In the genomic region with DNA sequence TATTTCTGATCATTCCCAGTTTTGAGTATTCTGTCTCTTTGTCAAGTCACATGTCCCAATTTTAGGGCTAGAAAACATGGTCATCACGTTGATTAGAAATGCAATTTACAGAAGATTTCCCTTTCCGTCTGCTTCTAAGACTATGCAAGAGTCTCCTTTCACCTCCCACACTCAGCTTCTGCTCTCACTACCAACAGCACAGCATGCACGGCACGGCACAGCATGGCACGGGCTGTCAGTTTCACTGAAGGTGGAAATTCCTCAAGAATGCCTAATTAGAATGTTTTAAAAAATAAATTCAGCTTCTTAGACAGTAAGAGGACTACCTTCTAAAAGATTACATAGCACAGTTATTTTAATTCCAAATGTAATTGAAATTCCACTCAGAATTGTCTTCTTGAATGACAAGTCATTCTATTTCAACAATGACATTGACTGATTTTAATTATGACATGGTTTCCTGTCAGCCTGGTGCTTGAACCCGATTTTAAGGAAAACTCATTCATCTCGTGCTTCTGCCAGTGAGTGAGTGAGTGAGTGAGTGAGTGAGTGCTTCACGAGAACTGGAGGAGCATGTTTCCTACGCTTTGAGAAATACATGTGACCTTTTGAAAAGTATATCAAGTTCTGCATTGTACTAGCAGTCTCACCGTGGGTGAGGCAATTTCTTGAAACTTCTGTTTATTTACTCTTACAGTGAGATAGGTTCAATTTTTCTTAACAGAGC, we compare ENCODE assay signal across 21 cellular contexts.
"Had no signal": no experiment of that assay in that cellular context is flagged by ENCODE, and none has a peak within 500 bp of the region (broad histone marks: within the 10 kb centered on the region; RNA-seq: fewer than 3 reads in every experiment).

No MANE protein-coding gene starts in this region.

- H3K4me3 Mint-ChIP-seq: activated naive CD4-positive, alpha-beta T cell treated with anti-CD3 and anti-CD28 coated beads, Interleukin-2, amount 50 U/mL, for 24 hours; effector memory CD8-positive, alpha-beta T cell; neural crest cell; T-helper 1 cell treated with Interleukin-12 subunit alpha and Interleukin-12 subunit beta and Interleukin-4 antibody, amounts not matched to agents 30 μg/mL and 1 μg/mL, for 36 hours had no signal

- H3K36me3 ChIP-seq: adrenal gland, ovary, right lobe of liver, stomach, upper lobe of left lung had no signal

- H3K9me3 Mint-ChIP-seq: activated naive CD4-positive, alpha-beta T cell treated with anti-CD3 and anti-CD28 coated beads, Interleukin-2, amount 50 U/mL, for 24 hours; effector memory CD8-positive, alpha-beta T cell; neural crest cell; T-helper 1 cell treated with Interleukin-12 subunit alpha and Interleukin-12 subunit beta and Interleukin-4 antibody, amounts not matched to agents 30 μg/mL and 1 μg/mL, for 36 hours had no signal

- DNase-seq: activated CD4-positive, alpha-beta T cell treated with anti-CD3 and anti-CD28 coated beads, Interleukin-2, amount 50 U/mL, for 4 hours; activated gamma-delta T cell; adrenal gland; effector memory CD8-positive, alpha-beta T cell; foreskin keratinocyte; glutamatergic neuron; hippocampal formation; mammary epithelial cell; ovary; psoas muscle; right lobe of liver; small intestine; stimulated activated CD4-positive, alpha-beta T cell treated with anti-CD3 and anti-CD28 coated beads, Interleukin-15, amount 100 ng/mL, for 24 hours; stimulated activated CD4-positive, alpha-beta T cell treated with anti-CD3 and anti-CD28 coated beads, Interleukin-2, amount 100 ng/mL, for 48 hours; stomach; upper lobe of left lung had no signal

- H3K4me1 Mint-ChIP-seq: activated naive CD4-positive, alpha-beta T cell treated with anti-CD3 and anti-CD28 coated beads, Interleukin-2, amount 50 U/mL, for 24 hours had no signal

- H3K9me3 ChIP-seq: adrenal gland, ovary, psoas muscle, right lobe of liver, stomach, upper lobe of left lung had no signal

- H3K4me1 ChIP-seq: foreskin keratinocyte, psoas muscle, right lobe of liver, stomach had no signal

- H3K27ac ChIP-seq: adrenal gland, foreskin keratinocyte, ovary, psoas muscle, right lobe of liver, upper lobe of left lung, VCaP had no signal

- H3K4me3 ChIP-seq: adrenal gland, ovary, psoas muscle, right lobe of liver, stomach, upper lobe of left lung had no signal

- H3K27ac Mint-ChIP-seq: activated naive CD4-positive, alpha-beta T cell treated with anti-CD3 and anti-CD28 coated beads, Interleukin-2, amount 50 U/mL, for 24 hours; effector memory CD8-positive, alpha-beta T cell; T-helper 1 cell treated with Interleukin-12 subunit alpha and Interleukin-12 subunit beta and Interleukin-4 antibody, amounts not matched to agents 30 μg/mL and 1 μg/mL, for 36 hours had no signal

- H3K27me3 ChIP-seq: adrenal gland, ovary, right lobe of liver, stomach, upper lobe of left lung had no signal

- ATAC-seq: effector memory CD8-positive, alpha-beta T cell; foreskin keratinocyte; left lobe of liver; psoas muscle; right lobe of liver had no signal
